In the genomic region with DNA sequence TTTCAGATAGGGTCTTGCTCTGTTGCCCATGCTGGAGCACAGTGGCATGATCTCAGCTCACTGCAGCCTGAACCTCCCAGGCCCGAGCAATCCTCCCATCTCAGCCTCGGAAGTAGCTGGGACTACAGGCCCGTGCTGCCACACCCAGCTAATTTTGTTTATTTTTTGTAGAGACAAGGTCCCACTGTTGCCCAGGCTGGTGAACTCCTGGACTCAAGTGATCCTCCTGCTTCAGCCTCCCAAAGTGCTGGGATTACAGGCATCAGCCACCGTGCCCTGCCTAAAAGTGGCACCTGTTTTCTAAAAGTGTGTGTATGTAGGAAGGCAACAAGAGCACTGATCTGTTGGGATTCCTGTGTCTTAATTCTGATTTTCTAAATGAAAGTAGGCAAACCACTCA, we compare ENCODE assay signal across 29 cellular contexts. TPM values are rescaled to one million over a fixed set of nuclear protein-coding genes. Genes with fewer than 3 reads are reported as not detected.
"Had no signal": no experiment of that assay in that cellular context is flagged by ENCODE, and none has a peak within 500 bp of the region (broad histone marks: within the 10 kb centered on the region; RNA-seq: fewer than 3 reads in every experiment).

No MANE protein-coding gene starts in this region.

- H3K9me3 Mint-ChIP-seq: activated B cell treated with CpG ODN at 0.5 μM for 24 hours; activated CD4-positive, alpha-beta T cell treated with anti-CD3 and anti-CD28 coated beads, Interleukin-2, amount 10 ng/mL, durations not matched to agents 24 days and 14 days; activated naive CD4-positive, alpha-beta T cell treated with anti-CD3 and anti-CD28 coated beads, Interleukin-2, amount 50 U/mL, for 72 hours; activated T-cell treated with anti-CD3 and anti-CD28 coated beads, Interleukin-2, amount 50 U/mL, for 4 hours; activated T-helper 17 cell treated with anti-CD3 and anti-CD28 coated beads, Interleukin-2, amount 50 U/mL, for 72 hours had no signal

- H3K36me3 ChIP-seq: cardiac muscle cell, SJCRH30 had no signal

- H3K27me3 Mint-ChIP-seq: activated B cell treated with CpG ODN at 0.5 μM for 24 hours; activated CD4-positive, alpha-beta T cell treated with anti-CD3 and anti-CD28 coated beads, Interleukin-2, amount 10 ng/mL, durations not matched to agents 24 days and 14 days; activated CD8-positive, alpha-beta memory T cell treated with anti-CD3 and anti-CD28 coated beads, Interleukin-2, amount 10 ng/mL, durations not matched to agents 7 days and 5 days; activated T-helper 17 cell treated with anti-CD3 and anti-CD28 coated beads, Interleukin-2, amount 50 U/mL, for 72 hours had no signal

- H3K9me3 ChIP-seq: SK-N-SH had no signal

- H3K27me3 ChIP-seq: brain microvascular endothelial cell, cardiac muscle cell, SJCRH30 had no signal

- ATAC-seq: activated CD8-positive, alpha-beta memory T cell treated with anti-CD3 and anti-CD28 coated beads, Interleukin-2, amount 10 ng/mL, durations not matched to agents 7 days and 5 days; activated naive CD4-positive, alpha-beta T cell treated with anti-CD3 and anti-CD28 coated beads, Interleukin-2, amount 50 U/mL, for 72 hours; activated T-cell treated with anti-CD3 and anti-CD28 coated beads, Interleukin-2, amount 50 U/mL, for 4 hours; activated T-helper 17 cell treated with anti-CD3 and anti-CD28 coated beads, Interleukin-2, amount 50 U/mL, for 72 hours; K562; Panc1 had no signal

- H3K4me3 ChIP-seq: cardiac muscle cell, K562, SJCRH30 had no signal

- H3K27ac ChIP-seq: brain microvascular endothelial cell, cardiac muscle cell, SJCRH30 had no signal

- H3K27ac Mint-ChIP-seq: activated B cell treated with CpG ODN at 0.5 μM for 24 hours; activated CD4-positive, alpha-beta T cell treated with anti-CD3 and anti-CD28 coated beads, Interleukin-2, amount 10 ng/mL, durations not matched to agents 24 days and 14 days; activated CD8-positive, alpha-beta memory T cell treated with anti-CD3 and anti-CD28 coated beads, Interleukin-2, amount 10 ng/mL, durations not matched to agents 7 days and 5 days; activated T-helper 17 cell treated with anti-CD3 and anti-CD28 coated beads, Interleukin-2, amount 50 U/mL, for 72 hours had no signal

- H3K4me3 Mint-ChIP-seq: activated B cell treated with CpG ODN at 0.5 μM for 24 hours; activated CD4-positive, alpha-beta T cell treated with anti-CD3 and anti-CD28 coated beads, Interleukin-2, amount 10 ng/mL, durations not matched to agents 24 days and 14 days; activated CD8-positive, alpha-beta memory T cell treated with anti-CD3 and anti-CD28 coated beads, Interleukin-2, amount 10 ng/mL, durations not matched to agents 7 days and 5 days; activated T-cell treated with anti-CD3 and anti-CD28 coated beads, Interleukin-2, amount 50 U/mL, for 4 hours; activated T-helper 17 cell treated with anti-CD3 and anti-CD28 coated beads, Interleukin-2, amount 50 U/mL, for 72 hours had no signal

- DNase-seq: activated B cell treated with CpG ODN at 0.5 μM for 24 hours; activated CD4-positive, alpha-beta T cell treated with anti-CD3 and anti-CD28 coated beads for 1 hour; activated CD4-positive, alpha-beta T cell treated with anti-CD3 and anti-CD28 coated beads, Interleukin-2, amount 10 ng/mL, durations not matched to agents 24 days and 14 days; activated CD4-positive, alpha-beta T cell treated with anti-CD3 and anti-CD28 coated beads, Interleukin-2, amount 50 U/mL, for 48 hours; activated CD8-positive, alpha-beta memory T cell treated with anti-CD3 and anti-CD28 coated beads, Interleukin-2, amount 10 ng/mL, durations not matched to agents 7 days and 5 days; activated gamma-delta T cell; activated T-cell treated with anti-CD3 and anti-CD28 coated beads, Interleukin-2, amount 50 U/mL, for 4 hours; brain microvascular endothelial cell; Karpas-422; MM.1S; NCI-H1105; NCI-H1436; NCI-H1694 treated with DMSO at 0.1 percent for 48 hours; NCI-H2029 treated with DMSO at 0.1 percent for 48 hours; NCI-H510A treated with DMSO at 0.1 percent for 48 hours; NCI-H69; NK-92 treated with Interleukin-12 subunit alpha and Interleukin-12 subunit beta, amount 100 ng/mL, for 24 hours; OCI-M1; Right ventricle myocardium superior; RPMI8226; SJCRH30; SK-N-SH; T-helper 9 cell had no signal

- H3K4me1 ChIP-seq: SJCRH30 had no signal

RNA-seq across cellular contexts. Expression of gene GAL3ST3, which starts 41.3 kb away (rescaled TPM):
- total RNA-seq: activated B cell treated with CpG ODN at 0.5 μM for 24 hours; activated CD4-positive, alpha-beta T cell treated with anti-CD3 and anti-CD28 coated beads, Interleukin-2, amount 10 ng/mL, durations not matched to agents 24 days and 14 days; activated CD8-positive, alpha-beta memory T cell treated with anti-CD3 and anti-CD28 coated beads, Interleukin-2, amount 10 ng/mL, durations not matched to agents 7 days and 5 days; activated T-cell treated with anti-CD3 and anti-CD28 coated beads, Interleukin-2, amount 50 U/mL, for 4 hours; K562; SJCRH30; T-helper 1 cell treated with Interleukin-12 subunit alpha and Interleukin-12 subunit beta and Interleukin-4 antibody, amounts not matched to agents 30 ng/mL and 1 ng/mL, for 36 hours had no signal
- polyA plus RNA-seq: K562 had no signal
